ENCODE assay signal across 12 cellular contexts in genomic region chr17:2057130-2057713, GRCh38. TPM values are rescaled to one million over a fixed set of nuclear protein-coding genes. Genes with fewer than 3 reads are reported as not detected.
DNase-seq lines count a peak whose midpoint lies in the region; ATAC-seq and TF ChIP-seq lines count a peak whose summit lies in the region.
"Had no signal": no experiment of that assay in that cellular context is flagged by ENCODE, and none has a peak within 500 bp of the region (broad histone marks: within the 10 kb centered on the region; RNA-seq: fewer than 3 reads in every experiment).

No MANE protein-coding gene starts in this region.

- H3K4me3 ChIP-seq in left ventricle myocardium inferior (peak overlapping the region; percentile 84), skeletal muscle cell (ENCODE audit: low read depth, low read length) (peak overlapping the region; percentile 42)

- DNase-seq in EH (ENCODE audit: low read depth) (peak; percentile 42), left ventricle myocardium inferior (no peak), skeletal muscle cell (ENCODE audit: low read depth) (no peak), DMS153 (lab: John Stamatoyannopoulos, UW) (no peak)
- peak; percentile 48 for DNase-seq in activated naive CD8-positive, alpha-beta T cell treated with anti-CD3 and anti-CD28 coated beads for 36 hours
- DNase-seq: cerebellar nuclear complex, NCI-H1092 treated with DMSO at 0.1 percent for 48 hours, NCI-H748 treated with DMSO at 0.1 percent for 48 hours had no signal

- peaks cover 47% of the 10 kb centered on the region for H3K36me3 ChIP-seq in left ventricle myocardium inferior

- intact Hi-C loops in left ventricle myocardium inferior (cut with micrococcal nuclease), result no loop called here

- no peaks in the 10 kb centered on the region for H3K9me3 Mint-ChIP-seq in activated naive CD8-positive, alpha-beta T cell treated with anti-CD3 and anti-CD28 coated beads for 36 hours

- H3K27ac ChIP-seq in left ventricle myocardium inferior (replicated peaks), result peak overlapping the region; percentile 96
- H3K27ac ChIP-seq: HL-60 had no signal

- TF ChIP-seq CTCF in left ventricle myocardium inferior (IDR thresholded peaks at IDR 0.05; ENCODE audit: borderline replicate concordance), result no peak

- ATAC-seq in HG02885 (IDR thresholded peaks at IDR 0.05; ENCODE audit: poor library complexity, unreplicated experiment) (no peak), HG02970 (IDR thresholded peaks at IDR 0.05; ENCODE audit: low FRiP score, unreplicated experiment) (no peak), GM21423 (IDR thresholded peaks at IDR 0.05; ENCODE audit: unreplicated experiment) (no peak)

- H3K27me3 Mint-ChIP-seq in activated naive CD8-positive, alpha-beta T cell treated with anti-CD3 and anti-CD28 coated beads for 36 hours, result peaks cover 9% of the 10 kb centered on the region

- H3K27me3 ChIP-seq in left ventricle myocardium inferior (ENCODE audit: low read depth), result peaks cover 85% of the 10 kb centered on the region

- no peaks in the 10 kb centered on the region for H3K9me3 ChIP-seq in left ventricle myocardium inferior (replicated peaks)

- peaks cover 22% of the 10 kb centered on the region for H3K4me1 Mint-ChIP-seq in activated naive CD8-positive, alpha-beta T cell treated with anti-CD3 and anti-CD28 coated beads for 36 hours

- no peak overlapping the region for H3K27ac Mint-ChIP-seq in activated naive CD8-positive, alpha-beta T cell treated with anti-CD3 and anti-CD28 coated beads for 36 hours

- H3K4me1 ChIP-seq in left ventricle myocardium inferior, result peaks cover 85% of the 10 kb centered on the region

- H3K36me3 Mint-ChIP-seq in activated naive CD8-positive, alpha-beta T cell treated with anti-CD3 and anti-CD28 coated beads for 36 hours, result peaks cover 29% of the 10 kb centered on the region

- no peak overlapping the region for H3K4me3 Mint-ChIP-seq in activated naive CD8-positive, alpha-beta T cell treated with anti-CD3 and anti-CD28 coated beads for 36 hours

RNA-seq across cellular contexts. Expression of gene HIC1, which starts 2.3 kb away (rescaled TPM):
- total RNA-seq in activated naive CD8-positive, alpha-beta T cell treated with anti-CD3 and anti-CD28 coated beads for 36 hours, result 10 to 100 TPM; 36.7 to 37.8 TPM
- 23.5 TPM for total RNA-seq in left ventricle myocardium inferior

RNA-seq across cellular contexts. Expression of gene OVCA2, which starts 15.4 kb away (rescaled TPM):
- 10 to 100 TPM; 38.4 to 39.0 TPM for total RNA-seq in activated naive CD8-positive, alpha-beta T cell treated with anti-CD3 and anti-CD28 coated beads for 36 hours
- 16.6 TPM for total RNA-seq in left ventricle myocardium inferior

RNA-seq across cellular contexts. Expression of gene DPH1, which starts 27.3 kb away (rescaled TPM):
- 10 to 100 TPM; 34.7 to 35.3 TPM for total RNA-seq in activated naive CD8-positive, alpha-beta T cell treated with anti-CD3 and anti-CD28 coated beads for 36 hours
- total RNA-seq in left ventricle myocardium inferior, result 29.1 TPM

RNA-seq across cellular contexts. Expression of gene RTN4RL1, which starts 32.1 kb away (rescaled TPM):
- under 1 TPM; 0.64 to 0.80 TPM for total RNA-seq in activated naive CD8-positive, alpha-beta T cell treated with anti-CD3 and anti-CD28 coated beads for 36 hours
- 4.0 TPM for total RNA-seq in left ventricle myocardium inferior

Comparison
In these comparisons a context has a peak if more than half of its experiments do, and no peak if none do; other contexts are left out.
1. DNase-seq: peak in EH (single experiment) and activated naive CD8-positive, alpha-beta T cell treated with anti-CD3 and anti-CD28 coated beads for 36 hours (single experiment); none in left ventricle myocardium inferior (single experiment), skeletal muscle cell (single experiment) and DMS153 (single experiment).